In the genomic region with DNA sequence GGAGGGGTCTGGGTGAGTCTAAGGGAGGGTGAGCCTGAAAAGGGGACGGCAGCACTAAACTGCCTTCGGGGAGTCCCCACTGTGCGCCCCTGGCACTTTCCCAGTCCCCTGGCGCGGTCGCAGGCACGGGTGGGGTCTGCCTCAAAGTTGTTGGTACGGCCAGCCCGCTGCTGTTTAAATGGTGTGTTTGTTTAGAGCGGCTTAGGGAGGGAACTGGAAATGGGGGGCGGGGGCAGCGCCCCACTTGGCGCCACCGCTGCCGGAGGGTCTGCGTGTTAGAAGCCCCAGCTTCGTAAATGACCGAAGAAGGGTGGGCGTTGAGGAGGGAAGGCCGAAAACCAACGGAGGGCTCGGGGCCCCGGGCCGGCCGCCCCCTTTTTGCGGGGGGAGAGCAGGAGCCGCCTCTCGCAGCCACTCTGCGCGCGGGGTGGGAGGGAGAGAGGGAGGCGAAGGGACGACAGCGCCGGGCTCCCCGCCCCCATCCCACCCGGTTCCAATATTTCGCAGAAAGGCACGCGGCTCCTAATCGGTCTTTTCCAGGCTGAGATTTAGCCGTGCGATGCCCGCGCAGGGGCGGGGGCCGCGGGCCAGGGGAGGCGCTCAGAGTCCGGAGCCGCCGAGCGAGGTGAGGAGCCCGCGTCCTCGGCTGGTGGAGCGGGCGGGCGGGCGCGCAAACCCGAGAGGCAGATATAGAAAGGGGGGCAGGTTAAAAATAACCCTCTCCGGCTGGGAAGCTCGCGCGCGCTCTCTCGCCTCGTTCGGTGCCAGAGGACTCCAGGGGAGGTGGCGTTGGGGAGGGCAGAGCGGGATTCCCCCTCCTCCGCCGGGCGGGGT, we compare ENCODE assay signal across 1 cellular context.
A peak's percentile ranks its signal among the peaks of the same experiment; 100 is the strongest.
TF ChIP-seq lines count a peak whose summit lies in the region.

No MANE protein-coding gene starts in this region.

TF ChIP-seq in HEK293, 187 proteins besides CTCF, POLR2A, EP300 and RAD21 (continued from another document):
- no peak for TF ChIP-seq ZBTB44 (tag by site-specific recombination; IDR thresholded peaks at IDR 0.05)
- TF ChIP-seq ZNF660 (tag by site-specific recombination; IDR thresholded peaks at IDR 0.05), result peak; percentile 64; the same call in 1 of the 2 replicates
- peak; percentile 54; the same call in 1 of the 2 replicates for TF ChIP-seq ZSCAN30 (tag by site-specific recombination; IDR thresholded peaks at IDR 0.05)
- TF ChIP-seq ZBTB17 (tag by site-specific recombination; IDR thresholded peaks at IDR 0.05), result peak; percentile 74
- no peak for TF ChIP-seq BCL6B (tag by site-specific recombination; IDR thresholded peaks at IDR 0.05)
- no peak for TF ChIP-seq ZNF664 (tag by site-specific recombination; IDR thresholded peaks at IDR 0.05)
- TF ChIP-seq ZBTB21 (tag by site-specific recombination; IDR thresholded peaks at IDR 0.05), result no peak
- peak; percentile 60; the same call in 1 of the 2 replicates for TF ChIP-seq GFI1B (tag by site-specific recombination; IDR thresholded peaks at IDR 0.05)
- TF ChIP-seq PATZ1 (tag by site-specific recombination; IDR thresholded peaks at IDR 0.05), result peak; percentile 75
- no peak for TF ChIP-seq SCRT1 (tag by site-specific recombination; IDR thresholded peaks at IDR 0.05; ENCODE audit: borderline replicate concordance)
- TF ChIP-seq ZNF561 (tag by site-specific recombination; IDR thresholded peaks at IDR 0.05; ENCODE audit: borderline replicate concordance), result peak; percentile 55; the same call in 1 of the 2 replicates
- TF ChIP-seq GLIS1 (tag by site-specific recombination; IDR thresholded peaks at IDR 0.05), result peak; percentile 93
- peak; percentile 68 for TF ChIP-seq KLF8 (tag by site-specific recombination; IDR thresholded peaks at IDR 0.05)
- peak; percentile 45 for TF ChIP-seq ZNF366 (tag by site-specific recombination; conservative IDR thresholded peaks at IDR 0.05)
- TF ChIP-seq HIC1 (tag by site-specific recombination; IDR thresholded peaks at IDR 0.05), result 0 out of 2 replicates have a peak, but pooled peaks have one; percentile 24
- no peak for TF ChIP-seq HOXA7 (CRISPR knock-in tag; IDR thresholded peaks at IDR 0.05; ENCODE audit: borderline replicate concordance)
- TF ChIP-seq SCRT2 (tag by site-specific recombination; IDR thresholded peaks at IDR 0.05), result no peak
- no peak for TF ChIP-seq ZNF514 (tag by site-specific recombination; IDR thresholded peaks at IDR 0.05)
- TF ChIP-seq ZXDB (tag by site-specific recombination; IDR thresholded peaks at IDR 0.05), result peak; percentile 64
- TF ChIP-seq ZNF76 (tag by site-specific recombination; IDR thresholded peaks at IDR 0.05; ENCODE audit: borderline replicate concordance, low read depth), result 0 out of 2 replicates have a peak, but pooled peaks have one; percentile 8
- 0 out of 2 replicates have a peak, but pooled peaks have one; percentile 10 for TF ChIP-seq GLIS2 (tag by site-specific recombination; IDR thresholded peaks at IDR 0.05)
